Comparison of ENCODE assay signal across 2 cellular contexts in genomic region chr10:113131611-113132330, GRCh38.
TF ChIP-seq lines count a peak whose summit lies in the region.

No MANE protein-coding gene starts in this region.

TF ChIP-seq in IMR-90, 13 proteins besides CTCF, POLR2A, EP300 and RAD21 (continued from another document):
- TF ChIP-seq SMC3 (IDR thresholded peaks at IDR 0.05; ENCODE audit: low read depth, low read length) (no peak), MAFK (IDR thresholded peaks at IDR 0.05; ENCODE audit: low read depth, low read length) (peak; percentile 74), RCOR1 (IDR thresholded peaks at IDR 0.05; ENCODE audit: insufficient replicate concordance, low read length) (no peak), RFX5 (IDR thresholded peaks at IDR 0.05; ENCODE audit: low read depth, low read length) (no peak)

TF ChIP-seq in endothelial cell of umbilical vein, 7 proteins besides CTCF, POLR2A, EP300 and RAD21 (continued from another document):
- TF ChIP-seq GATA2 (IDR thresholded peaks at IDR 0.05; ENCODE audit: insufficient read depth, insufficient read length, low read depth, low read length) (no peak), EZH2 (IDR thresholded peaks at IDR 0.05; ENCODE audit: borderline replicate concordance, low read depth, low read length, severe bottlenecking) (no peak)
